In the genomic region with DNA sequence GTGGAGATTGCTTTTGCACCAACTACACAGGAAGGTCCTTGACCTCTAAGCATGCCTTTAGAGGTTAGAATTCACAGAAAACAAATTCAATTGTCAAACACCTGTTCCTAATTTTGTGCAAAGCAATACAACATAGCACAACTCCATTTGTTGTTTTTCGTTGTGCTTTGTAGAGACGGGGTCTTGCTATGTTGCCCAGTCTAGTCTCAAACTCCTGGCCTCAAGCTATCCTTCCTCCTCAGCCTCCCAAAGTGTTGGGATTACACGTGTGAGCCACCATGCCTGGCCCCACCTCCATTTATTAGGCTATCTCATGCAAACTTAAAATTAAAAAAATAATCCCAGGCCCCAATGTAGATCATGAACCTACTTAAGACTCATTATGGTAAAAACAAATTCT, we compare ENCODE assay signal across 30 cellular contexts. TPM values are rescaled to one million over a fixed set of nuclear protein-coding genes. Genes with fewer than 3 reads are reported as not detected.
DNase-seq lines count a peak whose midpoint lies in the region; ATAC-seq, FAIRE-seq and TF ChIP-seq lines count a peak whose summit lies in the region.
"Had no signal": no experiment of that assay in that cellular context is flagged by ENCODE, and none has a peak within 500 bp of the region (broad histone marks: within the 10 kb centered on the region; RNA-seq: fewer than 3 reads in every experiment).

No MANE protein-coding gene starts in this region.

- H3K9me3 ChIP-seq in OCI-LY7 (ENCODE audit: low read length) (no peaks in the 10 kb centered on the region), GM12878 (replicated peaks; ENCODE audit: control insufficient read depth, insufficient read depth, low read length) (no peaks in the 10 kb centered on the region)
- H3K9me3 ChIP-seq: BE2C, colonic mucosa, right atrium auricular region, SJSA1, thoracic aorta had no signal

- TF ChIP-seq CTCF in OCI-LY7 (conservative IDR thresholded peaks at IDR 0.05; ENCODE audit: low read length) (no peak), GM12878 (IDR thresholded peaks at IDR 0.05 in 2 of 3, conservative IDR thresholded peaks at IDR 0.05 in 1 of 3; ENCODE audit: control insufficient read depth in 2 of 3, extremely low read depth in 1 of 3, insufficient read depth in 1 of 3, low read depth in 3 of 3, low read length in 3 of 3) (no peak)

- CTCF ChIA-PET in activated naive CD4-positive, alpha-beta T cell treated with anti-CD3 and anti-CD28 coated beads, Interleukin-2, amount 10 ng/mL, durations not matched to agents 7 days and 5 days (lab: Charles Lee) = no interaction called here
- CTCF ChIA-PET in OCI-LY7 (lab: Charles Lee; ENCODE audit: unreplicated experiment) = no interaction called here
- CTCF ChIA-PET in GM12878 (lab: Yijun Ruan, JAX) = no interaction called here

- in situ Hi-C loops in GM12878 (cut with MboI) = no loop called here

- H3K4me1 ChIP-seq in OCI-LY7 (ENCODE audit: insufficient read depth, low read length, poor library complexity, severe bottlenecking) (peaks cover 33% of the 10 kb centered on the region), GM12878 (ENCODE audit: control insufficient read depth, insufficient read depth, low read length) (peaks cover 20% of the 10 kb centered on the region; the same call in 1 of the 2 replicates)
- H3K4me1 ChIP-seq: BE2C, colonic mucosa had no signal

- H2AFZ ChIP-seq in OCI-LY7 (ENCODE audit: low read length) (no peak overlapping the region), GM12878 (ENCODE audit: control insufficient read depth, low read depth, low read length) (no peak overlapping the region)

- no peak for ATAC-seq in activated naive CD4-positive, alpha-beta T cell treated with anti-CD3 and anti-CD28 coated beads, Interleukin-2, amount 50 U/mL, for 72 hours
- no peak for ATAC-seq in GM12878
- ATAC-seq in stimulated activated naive B cell treated with anti-CD40 and anti-IgM and Interleukin-4, amounts not matched to agents 10 μg/mL and 1 μg/mL and 100 μg/mL, for 72 hours (replicated peaks) = no peak
- no peak for ATAC-seq in GM21367 (IDR thresholded peaks at IDR 0.05; ENCODE audit: unreplicated experiment)
- ATAC-seq: left lobe of liver; stimulated activated naive CD8-positive, alpha-beta T cell treated with anti-CD3 and anti-CD28 coated beads, Interleukin-15, Interleukin-2, amounts not matched to agents 100 U/mL and 50 U/mL, for 24 hours had no signal

- H3K9ac ChIP-seq in GM12878 (ENCODE audit: control insufficient read depth, insufficient read depth, low read length) = no peak overlapping the region

- TSS peak; percentile 67 for BruUV-seq in OCI-LY7 (replicated peaks; lab: Mats Ljungman, UMichigan)
- TSS peak; percentile 61 for BruUV-seq in GM12878 (replicated peaks; lab: Mats Ljungman, UMichigan)

- RAD21 ChIA-PET in GM12878 (lab: Charles Lee; ENCODE audit: unreplicated experiment) = no interaction called here

- H3K79me2 ChIP-seq in OCI-LY7 (ENCODE audit: insufficient read depth, low read depth, low read length) = peaks cover 35% of the 10 kb centered on the region
- H3K79me2 ChIP-seq in GM12878 (ENCODE audit: control insufficient read depth, insufficient read depth, low read length) = peaks cover 31% of the 10 kb centered on the region

- peak overlapping the region; percentile 65 to 88 for H3K27ac Mint-ChIP-seq in activated naive CD4-positive, alpha-beta T cell treated with anti-CD3 and anti-CD28 coated beads, Interleukin-2, amount 50 U/mL, for 72 hours
- no peak overlapping the region for H3K27ac Mint-ChIP-seq in activated naive CD4-positive, alpha-beta T cell treated with anti-CD3 and anti-CD28 coated beads, Interleukin-2, amount 10 ng/mL, durations not matched to agents 7 days and 5 days
- H3K27ac Mint-ChIP-seq in stimulated activated naive B cell treated with anti-CD40 and anti-IgM and Interleukin-4, amounts not matched to agents 10 μg/mL and 1 μg/mL and 100 μg/mL, for 72 hours = peak overlapping the region; percentile 14
- H3K27ac Mint-ChIP-seq: H9 had no signal

- H3K27ac ChIP-seq in OCI-LY7 (ENCODE audit: low read depth, low read length, poor library complexity, severe bottlenecking) (no peak overlapping the region), GM12878 (ENCODE audit: control insufficient read depth, insufficient read depth) (no peak overlapping the region)
- H3K27ac ChIP-seq: colonic mucosa, right atrium auricular region, SJSA1, thoracic aorta, WERI-Rb-1 had no signal

- H3K4me3 ChIP-seq in OCI-LY7 (ENCODE audit: low read depth, low read length, poor library complexity, severe bottlenecking) (no peak overlapping the region), GM12878 (no peak overlapping the region)
- H3K4me3 ChIP-seq: colonic mucosa, right atrium auricular region, SJSA1, smooth muscle cell, thoracic aorta had no signal

- no peak for DNase-seq in activated naive CD4-positive, alpha-beta T cell treated with anti-CD3 and anti-CD28 coated beads, Interleukin-2, amount 50 U/mL, for 72 hours (ENCODE audit: low spot score in 2 of 2)
- DNase-seq in activated naive CD4-positive, alpha-beta T cell treated with anti-CD3 and anti-CD28 coated beads, Interleukin-2, amount 10 ng/mL, durations not matched to agents 7 days and 5 days = no peak
- no peak for DNase-seq in OCI-LY7 (ENCODE audit: low spot score)
- DNase-seq in GM12878 (ENCODE audit: low read depth, low spot score) = no peak
- no peak for DNase-seq in stimulated activated naive B cell treated with anti-CD40 and anti-IgM and Interleukin-4, amounts not matched to agents 10 μg/mL and 1 μg/mL and 100 μg/mL, for 72 hours
- DNase-seq in NK-92 (lab: John Stamatoyannopoulos, UW; ENCODE audit: unreplicated experiment) = no peak
- DNase-seq: ACHN; activated CD8-positive, alpha-beta memory T cell treated with anti-CD3 and anti-CD28 coated beads, Interleukin-2, amount 50 U/mL, for 4 hours; BE2C; CD8-positive, alpha-beta memory T cell; colonic mucosa; DMS153; effector CD8-positive, alpha-beta T cell; H9; mesenchymal stem cell; NCI-H1694; NCI-H446; NCI-H748 treated with DMSO at 0.1 percent for 48 hours; RPMI8226; stimulated activated naive CD8-positive, alpha-beta T cell treated with anti-CD3 and anti-CD28 coated beads, Interleukin-15, Interleukin-2, amounts not matched to agents 100 U/mL and 50 U/mL, for 24 hours; WERI-Rb-1 had no signal

- intact Hi-C loops in OCI-LY7 (cut with micrococcal nuclease; ENCODE audit: unreplicated experiment) (no loop called here), GM12878 (cut with micrococcal nuclease; ENCODE audit: unreplicated experiment) (no loop called here)

- FAIRE-seq in GM12878 (lab: Jason Lieb, UNC) = no peak
- FAIRE-seq: astrocyte, islet of Langerhans, urothelium cell line had no signal

- H3K9me2 ChIP-seq in OCI-LY7 (ENCODE audit: insufficient read depth, low read length) = no peaks in the 10 kb centered on the region

- no peak for TF ChIP-seq POLR2A in GM12878 (IDR thresholded peaks at IDR 0.05; ENCODE audit: low read depth, low read length)

- no peak for TF ChIP-seq RAD21 in GM12878 (IDR thresholded peaks at IDR 0.05; ENCODE audit: insufficient read depth, low read depth, low read length)

- peaks cover 94% of the 10 kb centered on the region for H3K36me3 ChIP-seq in OCI-LY7 (ENCODE audit: insufficient read depth, low read length)
- H3K36me3 ChIP-seq in GM12878 (ENCODE audit: control insufficient read depth in 2 of 2, insufficient read depth in 2 of 2, low read length in 1 of 2) = peaks cover 13 to 29% of the 10 kb centered on the region in 2 experiments

- H3K4me2 ChIP-seq in OCI-LY7 (ENCODE audit: low read length) (no peak overlapping the region), GM12878 (ENCODE audit: control insufficient read depth, insufficient read depth) (no peak overlapping the region)
- H3K4me2 ChIP-seq: smooth muscle cell had no signal

- no peak for TF ChIP-seq EP300 in GM12878 (IDR thresholded peaks at IDR 0.05; ENCODE audit: borderline replicate concordance in 1 of 2, control insufficient read depth in 1 of 2, low read depth in 2 of 2, low read length in 2 of 2)

- peaks cover 16 to 22% of the 10 kb centered on the region in 2 donors for H3K36me3 Mint-ChIP-seq in activated naive CD4-positive, alpha-beta T cell treated with anti-CD3 and anti-CD28 coated beads, Interleukin-2, amount 50 U/mL, for 72 hours
- H3K36me3 Mint-ChIP-seq in activated naive CD4-positive, alpha-beta T cell treated with anti-CD3 and anti-CD28 coated beads, Interleukin-2, amount 10 ng/mL, durations not matched to agents 7 days and 5 days = peaks cover 63% of the 10 kb centered on the region
- peaks cover 35 to 61% of the 10 kb centered on the region in 2 donors for H3K36me3 Mint-ChIP-seq in stimulated activated naive B cell treated with anti-CD40 and anti-IgM and Interleukin-4, amounts not matched to agents 10 μg/mL and 1 μg/mL and 100 μg/mL, for 72 hours

- H4K20me1 ChIP-seq in OCI-LY7 (ENCODE audit: insufficient read depth, low read length) (peaks cover 7% of the 10 kb centered on the region; the same call in 1 of the 2 replicates), GM12878 (ENCODE audit: control insufficient read depth, insufficient read depth) (no peaks in the 10 kb centered on the region)

- WGBS in GM12878 (ENCODE audit: insufficient coverage, insufficient replicate concordance, low lambda C conversion rate, missing lambda C conversion rate) = 100% methylated on average over 3 of the region's 3 CpGs

- H3K27me3 Mint-ChIP-seq in activated naive CD4-positive, alpha-beta T cell treated with anti-CD3 and anti-CD28 coated beads, Interleukin-2, amount 10 ng/mL, durations not matched to agents 7 days and 5 days = no peaks in the 10 kb centered on the region
- no peaks in the 10 kb centered on the region for H3K27me3 Mint-ChIP-seq in stimulated activated naive B cell treated with anti-CD40 and anti-IgM and Interleukin-4, amounts not matched to agents 10 μg/mL and 1 μg/mL and 100 μg/mL, for 72 hours
- H3K27me3 Mint-ChIP-seq: CD8-positive, alpha-beta memory T cell had no signal

- H3K9me3 Mint-ChIP-seq in activated naive CD4-positive, alpha-beta T cell treated with anti-CD3 and anti-CD28 coated beads, Interleukin-2, amount 50 U/mL, for 72 hours = no peaks in the 10 kb centered on the region
- no peaks in the 10 kb centered on the region for H3K9me3 Mint-ChIP-seq in activated naive CD4-positive, alpha-beta T cell treated with anti-CD3 and anti-CD28 coated beads, Interleukin-2, amount 10 ng/mL, durations not matched to agents 7 days and 5 days
- no peaks in the 10 kb centered on the region for H3K9me3 Mint-ChIP-seq in stimulated activated naive B cell treated with anti-CD40 and anti-IgM and Interleukin-4, amounts not matched to agents 10 μg/mL and 1 μg/mL and 100 μg/mL, for 72 hours
- H3K9me3 Mint-ChIP-seq: CD8-positive, alpha-beta memory T cell; H9 had no signal

- no peak overlapping the region for H3K4me3 Mint-ChIP-seq in activated naive CD4-positive, alpha-beta T cell treated with anti-CD3 and anti-CD28 coated beads, Interleukin-2, amount 10 ng/mL, durations not matched to agents 7 days and 5 days
- H3K4me3 Mint-ChIP-seq in stimulated activated naive B cell treated with anti-CD40 and anti-IgM and Interleukin-4, amounts not matched to agents 10 μg/mL and 1 μg/mL and 100 μg/mL, for 72 hours = no peak overlapping the region
- H3K4me3 Mint-ChIP-seq: CD8-positive, alpha-beta memory T cell; H9 had no signal

- no peaks in the 10 kb centered on the region for H3K27me3 ChIP-seq in GM12878 (replicated peaks in 1 of 2; ENCODE audit: control insufficient read depth in 2 of 2, insufficient read depth in 2 of 2, low read length in 1 of 2)
- H3K27me3 ChIP-seq: BE2C, colonic mucosa, right atrium auricular region, SJSA1 had no signal

- H3K4me1 Mint-ChIP-seq in activated naive CD4-positive, alpha-beta T cell treated with anti-CD3 and anti-CD28 coated beads, Interleukin-2, amount 10 ng/mL, durations not matched to agents 7 days and 5 days = peaks cover 22% of the 10 kb centered on the region
- H3K4me1 Mint-ChIP-seq in stimulated activated naive B cell treated with anti-CD40 and anti-IgM and Interleukin-4, amounts not matched to agents 10 μg/mL and 1 μg/mL and 100 μg/mL, for 72 hours = peaks cover 30 to 44% of the 10 kb centered on the region in 2 donors

- SMC1A ChIA-PET in GM12878 (lab: Charles Lee; ENCODE audit: uncharacterized antibody, unreplicated experiment) = no interaction called here

- POLR2A ChIA-PET in OCI-LY7 (lab: Charles Lee) (no interaction called here), GM12878 (lab: Charles Lee) (no interaction called here)

RNA-seq across cellular contexts. Expression of a gene that starts 6.0 kb away (rescaled TPM):
- 10 to 100 TPM; 73.8 to 86.4 TPM for total RNA-seq in activated naive CD4-positive, alpha-beta T cell treated with anti-CD3 and anti-CD28 coated beads, Interleukin-2, amount 50 U/mL, for 72 hours
- total RNA-seq in OCI-LY7 (2014; rRNA removed; shearing (Covaris generic)) = 46.4 and 66.7 TPM in 2 replicates
- total RNA-seq in OCI-LY7 (2022) = 70.4 and 73.6 TPM in 2 replicates
- 85.5 and 95.3 TPM in 2 replicates for total RNA-seq in GM12878 (2013; cell fraction: nucleolus; rRNA removed)
- 59.6 and 66.0 TPM in 2 replicates for total RNA-seq in GM12878 (2014; rRNA removed)
- 80.1 and 81.4 TPM in 2 replicates for total RNA-seq in GM12878 (2014; rRNA removed; fragmentation: Illumina TruSeq; extraction: Trizol)
- 70.5 and 75.8 TPM in 2 replicates for total RNA-seq in GM12878 (2021)
- 75.2 TPM for polyA plus RNA-seq in GM12878 (2011; ENCODE audit: low read depth)
- 111 and 136 TPM in 2 replicates for polyA plus RNA-seq in GM12878 (2011; rRNA removed)
- polyA plus RNA-seq in GM12878 (2011; cell fraction: cytosol; rRNA removed) = 59.4 and 61.2 TPM in 2 replicates
- 56.3 and 67.5 TPM in 2 replicates for polyA plus RNA-seq in GM12878 (2011; cell fraction: nucleus; rRNA removed)
- 87.9 and 97.2 TPM in 2 replicates for polyA plus RNA-seq in GM12878 (2012)
- polyA plus RNA-seq in GM12878 (2014; fragmentation: Illumina TruSeq; extraction: Trizol) = 108 and 117 TPM in 2 replicates
- 10 to 100 TPM; 66.6 to 94.1 TPM for polyA plus RNA-seq in GM12878 (2014; fragmentation: Nextera tagmentation; extraction: Ambion mirVana)
- polyA plus RNA-seq in GM12878 (2014; rRNA removed) = 92.0 and 98.7 TPM in 2 replicates
- polyA plus RNA-seq in GM12878 (2016; fragmentation: Nextera tagmentation; extraction: Ambion mirVana) = 100 to 1,000 TPM; 128 to 136 TPM
- 36.1 and 58.9 TPM in 2 replicates for polyA minus RNA-seq in GM12878 (2011; rRNA and poly(A)+ RNA removed)
- polyA minus RNA-seq in GM12878 (2011; cell fraction: cytosol; rRNA and poly(A)+ RNA removed) = 19.6 and 20.0 TPM in 2 replicates
- 25.4 and 29.8 TPM in 2 replicates for polyA minus RNA-seq in GM12878 (2011; cell fraction: nucleus; rRNA and poly(A)+ RNA removed)

RNA-seq across cellular contexts. Expression of a gene that starts 32.3 kb away (rescaled TPM):
- total RNA-seq in activated naive CD4-positive, alpha-beta T cell treated with anti-CD3 and anti-CD28 coated beads, Interleukin-2, amount 50 U/mL, for 72 hours = 1 to 10 TPM in 1 of 2 donors, under 1 TPM in 1; 0.23 to 1.1 TPM
- total RNA-seq in OCI-LY7 (2014; rRNA removed; shearing (Covaris generic)) = not detected in 2 replicates
- 0.42 TPM in 1 of 2 replicates, not detected in the other for total RNA-seq in OCI-LY7 (2022)
- 5.9 and 7.0 TPM in 2 replicates for total RNA-seq in GM12878 (2013; cell fraction: nucleolus; rRNA removed)
- 0.54 and 0.85 TPM in 2 replicates for total RNA-seq in GM12878 (2014; rRNA removed)
- total RNA-seq in GM12878 (2014; rRNA removed; fragmentation: Illumina TruSeq; extraction: Trizol) = 0.31 and 0.69 TPM in 2 replicates
- 0.90 and 1.2 TPM in 2 replicates for total RNA-seq in GM12878 (2021)
- polyA plus RNA-seq in GM12878 (2011; ENCODE audit: low read depth) = 1.5 TPM
- polyA plus RNA-seq in GM12878 (2011; rRNA removed) = 0.29 and 0.42 TPM in 2 replicates
- polyA plus RNA-seq in GM12878 (2011; cell fraction: cytosol; rRNA removed) = 0.32 and 0.45 TPM in 2 replicates
- polyA plus RNA-seq in GM12878 (2011; cell fraction: nucleus; rRNA removed) = 0.69 and 1.4 TPM in 2 replicates
- polyA plus RNA-seq in GM12878 (2012) = 2.7 and 3.0 TPM in 2 replicates
- polyA plus RNA-seq in GM12878 (2014; fragmentation: Illumina TruSeq; extraction: Trizol) = 0.44 and 0.88 TPM in 2 replicates
- under 1 TPM; 0.06 to 0.42 TPM for polyA plus RNA-seq in GM12878 (2014; fragmentation: Nextera tagmentation; extraction: Ambion mirVana)
- 1.1 TPM in 2 replicates for polyA plus RNA-seq in GM12878 (2014; rRNA removed)
- under 1 TPM; 0.44 to 1.00 TPM for polyA plus RNA-seq in GM12878 (2016; fragmentation: Nextera tagmentation; extraction: Ambion mirVana)
- 0.10 and 0.29 TPM in 2 replicates for polyA minus RNA-seq in GM12878 (2011; rRNA and poly(A)+ RNA removed)
- 0.42 TPM in 1 of 2 replicates, not detected in the other for polyA minus RNA-seq in GM12878 (2011; cell fraction: cytosol; rRNA and poly(A)+ RNA removed)
- polyA minus RNA-seq in GM12878 (2011; cell fraction: nucleus; rRNA and poly(A)+ RNA removed) = 0.12 and 0.19 TPM in 2 replicates
- polyA plus RNA-seq: CD8-positive, alpha-beta memory T cell had no signal
